In the genomic region with DNA sequence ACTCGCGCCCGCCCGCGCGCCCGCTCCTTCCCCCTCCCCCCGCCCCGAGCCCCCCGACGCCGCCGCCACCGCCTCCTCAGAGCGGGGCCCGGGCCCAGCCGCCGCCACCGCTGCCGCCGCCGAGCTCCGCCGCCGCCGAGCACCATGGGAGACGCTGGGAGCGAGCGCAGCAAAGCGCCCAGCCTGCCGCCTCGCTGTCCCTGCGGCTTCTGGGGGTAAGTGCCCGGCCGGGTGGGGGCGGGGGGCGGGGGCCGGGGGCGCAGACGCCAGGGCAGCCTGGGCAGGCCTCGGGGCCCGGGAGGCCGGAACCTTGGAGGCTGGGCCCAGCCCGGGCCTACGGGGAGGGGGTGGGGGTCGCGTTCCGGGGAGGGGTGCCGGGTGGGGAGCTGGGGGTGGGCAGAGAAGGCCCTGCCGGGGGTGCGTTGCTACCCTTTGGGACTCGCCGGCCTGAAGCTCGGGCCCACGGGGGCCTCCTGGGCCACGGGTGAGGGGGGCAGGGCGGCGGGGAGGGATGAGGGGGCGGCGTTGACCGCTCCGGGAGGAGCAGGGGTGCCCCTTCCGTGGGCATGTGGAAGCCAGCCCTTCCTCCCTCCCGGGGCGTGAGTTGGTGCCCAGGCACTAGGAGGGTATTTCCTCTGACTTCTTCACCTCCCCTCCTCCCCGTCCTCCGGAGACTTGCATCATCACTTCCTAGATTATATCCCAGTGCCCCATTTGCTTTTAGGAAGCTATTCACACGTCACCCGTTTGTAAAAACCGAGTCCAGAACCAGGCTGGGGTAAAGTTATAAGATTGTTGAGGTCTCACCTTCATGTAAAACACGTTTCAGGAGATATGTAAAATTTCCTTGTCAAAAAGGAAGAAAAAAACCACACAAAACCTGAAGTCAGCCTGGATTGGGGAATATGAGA, we compare ENCODE assay signal across 8 cellular contexts.
DNase-seq lines count a peak whose midpoint lies in the region; ATAC-seq and TF ChIP-seq lines count a peak whose summit lies in the region.

No MANE protein-coding gene starts in this region.

- DNase-seq in GM06990 (ENCODE audit: extremely low read depth, insufficient read length) (peak; percentile 44), LNCaP clone FGC (ENCODE audit: low read depth) (peak; percentile 23), islet precursor cell (peak; percentile 65)
- peak; percentile 32 for DNase-seq in central memory CD4-positive, alpha-beta T cell
- peak; percentile 22 to 57 (median 26) for DNase-seq in stimulated activated CD4-positive, alpha-beta T cell treated with anti-CD3 and anti-CD28 coated beads, Interleukin-12 subunit alpha, Interleukin-12 subunit beta, amount 100 ng/mL, for 48 hours (ENCODE audit: low read depth in 2 of 3, low spot score in 1 of 3)

- ATAC-seq in GM19452 (IDR thresholded peaks at IDR 0.05; ENCODE audit: unreplicated experiment), result no peak
- no peak for ATAC-seq in HG02623 (IDR thresholded peaks at IDR 0.05; ENCODE audit: unreplicated experiment)

- no peaks in the 10 kb centered on the region for H3K36me3 ChIP-seq in GM06990 (ENCODE audit: control insufficient read depth, insufficient read depth, low read length)

- H3K4me3 ChIP-seq in GM06990 (replicated peaks; ENCODE audit: low read depth, low read length) (peak overlapping the region; percentile 76), LNCaP clone FGC (ENCODE audit: low read depth, low read length) (peak overlapping the region; percentile 68), WI38 (ENCODE audit: low read depth, low read length) (peak overlapping the region; percentile 78)

- no peaks in the 10 kb centered on the region for H3K27me3 ChIP-seq in GM06990 (replicated peaks; ENCODE audit: control insufficient read depth, insufficient read depth, low read length)

- TF ChIP-seq CTCF in GM06990 (IDR thresholded peaks at IDR 0.05; ENCODE audit: insufficient read depth, low read length, poor library complexity, severe bottlenecking) (no peak), LNCaP clone FGC (IDR thresholded peaks at IDR 0.05; ENCODE audit: control insufficient read depth, extremely low read depth, insufficient read depth) (no peak), WI38 (IDR thresholded peaks at IDR 0.05; ENCODE audit: low read depth, low read length) (no peak)
